ENCODE assay signal across 1 cellular context in the genomic region with DNA sequence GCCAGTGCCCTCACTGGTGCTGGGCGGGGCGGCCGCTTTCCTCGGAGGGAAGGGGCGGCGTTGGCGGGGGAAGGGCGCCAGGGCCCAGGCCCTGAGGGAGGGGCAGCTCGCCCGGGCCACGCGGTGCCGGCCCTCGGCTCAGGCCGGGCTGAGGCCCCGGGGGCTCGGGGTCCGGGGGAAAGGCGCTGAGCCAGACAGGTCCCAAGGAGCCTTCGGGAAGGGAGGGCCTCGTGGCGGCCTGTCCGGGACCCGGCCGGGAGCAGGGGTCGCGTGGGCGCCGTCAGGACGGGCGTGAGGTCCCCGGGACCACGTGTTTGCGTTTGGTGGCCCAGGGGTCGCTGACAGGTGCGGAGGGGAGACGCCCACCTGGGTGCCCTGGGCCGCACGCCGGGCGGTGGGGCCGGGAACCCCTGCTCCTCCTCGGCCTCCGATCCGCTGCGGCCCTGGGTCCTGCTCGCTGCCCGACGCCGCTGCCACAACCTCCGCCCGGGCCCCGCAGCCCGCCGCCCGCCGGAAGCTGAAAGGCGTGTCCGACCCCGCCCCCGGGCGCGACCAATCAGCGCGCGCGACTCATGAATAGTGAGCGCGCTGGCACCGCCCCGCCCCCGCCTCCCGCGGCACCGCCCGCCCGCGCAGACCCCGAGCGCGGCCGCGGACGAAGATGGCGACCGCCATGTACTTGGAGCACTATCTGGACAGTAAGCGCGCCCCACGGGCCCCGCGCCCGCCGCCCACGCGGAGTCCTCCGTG.
TF ChIP-seq lines count a peak whose summit lies in the region.

A gene (plus strand): TSS at position 635 of the 750 bp plus-strand sequence. CDS start 27 bp downstream, at position 662.

TF ChIP-seq in WTC11, 78 proteins besides CTCF, POLR2A, EP300 and RAD21 (continued from another document):
- TF ChIP-seq, protein P1, sequence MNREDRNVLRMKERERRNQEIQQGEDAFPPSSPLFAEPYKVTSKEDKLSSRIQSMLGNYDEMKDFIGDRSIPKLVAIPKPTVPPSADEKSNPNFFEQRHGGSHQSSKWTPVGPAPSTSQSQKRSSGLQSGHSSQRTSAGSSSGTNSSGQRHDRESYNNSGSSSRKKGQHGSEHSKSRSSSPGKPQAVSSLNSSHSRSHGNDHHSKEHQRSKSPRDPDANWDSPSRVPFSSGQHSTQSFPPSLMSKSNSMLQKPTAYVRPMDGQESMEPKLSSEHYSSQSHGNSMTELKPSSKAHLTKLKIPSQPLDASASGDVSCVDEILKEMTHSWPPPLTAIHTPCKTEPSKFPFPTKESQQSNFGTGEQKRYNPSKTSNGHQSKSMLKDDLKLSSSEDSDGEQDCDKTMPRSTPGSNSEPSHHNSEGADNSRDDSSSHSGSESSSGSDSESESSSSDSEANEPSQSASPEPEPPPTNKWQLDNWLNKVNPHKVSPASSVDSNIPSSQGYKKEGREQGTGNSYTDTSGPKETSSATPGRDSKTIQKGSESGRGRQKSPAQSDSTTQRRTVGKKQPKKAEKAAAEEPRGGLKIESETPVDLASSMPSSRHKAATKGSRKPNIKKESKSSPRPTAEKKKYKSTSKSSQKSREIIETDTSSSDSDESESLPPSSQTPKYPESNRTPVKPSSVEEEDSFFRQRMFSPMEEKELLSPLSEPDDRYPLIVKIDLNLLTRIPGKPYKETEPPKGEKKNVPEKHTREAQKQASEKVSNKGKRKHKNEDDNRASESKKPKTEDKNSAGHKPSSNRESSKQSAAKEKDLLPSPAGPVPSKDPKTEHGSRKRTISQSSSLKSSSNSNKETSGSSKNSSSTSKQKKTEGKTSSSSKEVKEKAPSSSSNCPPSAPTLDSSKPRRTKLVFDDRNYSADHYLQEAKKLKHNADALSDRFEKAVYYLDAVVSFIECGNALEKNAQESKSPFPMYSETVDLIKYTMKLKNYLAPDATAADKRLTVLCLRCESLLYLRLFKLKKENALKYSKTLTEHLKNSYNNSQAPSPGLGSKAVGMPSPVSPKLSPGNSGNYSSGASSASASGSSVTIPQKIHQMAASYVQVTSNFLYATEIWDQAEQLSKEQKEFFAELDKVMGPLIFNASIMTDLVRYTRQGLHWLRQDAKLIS (CRISPR knock-in tag; IDR thresholded peaks at IDR 0.05; ENCODE audit: borderline replicate concordance) = no peak
- TF ChIP-seq, protein P2, sequence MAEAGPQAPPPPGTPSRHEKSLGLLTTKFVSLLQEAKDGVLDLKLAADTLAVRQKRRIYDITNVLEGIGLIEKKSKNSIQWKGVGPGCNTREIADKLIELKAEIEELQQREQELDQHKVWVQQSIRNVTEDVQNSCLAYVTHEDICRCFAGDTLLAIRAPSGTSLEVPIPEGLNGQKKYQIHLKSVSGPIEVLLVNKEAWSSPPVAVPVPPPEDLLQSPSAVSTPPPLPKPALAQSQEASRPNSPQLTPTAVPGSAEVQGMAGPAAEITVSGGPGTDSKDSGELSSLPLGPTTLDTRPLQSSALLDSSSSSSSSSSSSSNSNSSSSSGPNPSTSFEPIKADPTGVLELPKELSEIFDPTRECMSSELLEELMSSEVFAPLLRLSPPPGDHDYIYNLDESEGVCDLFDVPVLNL (CRISPR knock-in tag; IDR thresholded peaks at IDR 0.05; ENCODE audit: borderline replicate concordance, low read depth) = peak; percentile 80
- TF ChIP-seq ZNF263 (CRISPR knock-in tag; IDR thresholded peaks at IDR 0.05; ENCODE audit: low read depth) (peak; percentile 61; the same call in 1 of the 2 replicates), MXD4 (CRISPR knock-in tag; IDR thresholded peaks at IDR 0.05; ENCODE audit: borderline replicate concordance) (no peak), ZNF416 (CRISPR knock-in tag; IDR thresholded peaks at IDR 0.05) (peak; percentile 88), NR2C2 (CRISPR knock-in tag; IDR thresholded peaks at IDR 0.05) (no peak), TEAD4 (CRISPR knock-in tag; IDR thresholded peaks at IDR 0.05) (no peak), EMX1 (CRISPR knock-in tag; IDR thresholded peaks at IDR 0.05) (no peak), MYBL2 (CRISPR knock-in tag; IDR thresholded peaks at IDR 0.05) (peak; percentile 87; the same call in 1 of the 2 replicates), ELF4 (CRISPR knock-in tag; IDR thresholded peaks at IDR 0.05; ENCODE audit: low read depth) (no peak), ETV6 (CRISPR knock-in tag; IDR thresholded peaks at IDR 0.05) (peak; percentile 42; the same call in 1 of the 2 replicates), ATF1 (CRISPR knock-in tag; IDR thresholded peaks at IDR 0.05) (no peak; the same call in 1 of the 2 replicates), OVOL2 (CRISPR knock-in tag; IDR thresholded peaks at IDR 0.05; ENCODE audit: borderline replicate concordance) (no peak)
- TF ChIP-seq, protein P3, sequence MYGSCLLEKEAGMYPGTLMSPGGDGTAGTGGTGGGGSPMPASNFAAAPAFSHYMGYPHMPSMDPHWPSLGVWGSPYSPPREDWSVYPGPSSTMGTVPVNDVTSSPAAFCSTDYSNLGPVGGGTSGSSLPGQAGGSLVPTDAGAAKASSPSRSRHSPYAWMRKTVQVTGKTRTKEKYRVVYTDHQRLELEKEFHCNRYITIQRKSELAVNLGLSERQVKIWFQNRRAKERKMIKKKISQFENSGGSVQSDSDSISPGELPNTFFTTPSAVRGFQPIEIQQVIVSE (CRISPR knock-in tag; IDR thresholded peaks at IDR 0.05; ENCODE audit: borderline replicate concordance) = no peak
- TF ChIP-seq, protein P4, sequence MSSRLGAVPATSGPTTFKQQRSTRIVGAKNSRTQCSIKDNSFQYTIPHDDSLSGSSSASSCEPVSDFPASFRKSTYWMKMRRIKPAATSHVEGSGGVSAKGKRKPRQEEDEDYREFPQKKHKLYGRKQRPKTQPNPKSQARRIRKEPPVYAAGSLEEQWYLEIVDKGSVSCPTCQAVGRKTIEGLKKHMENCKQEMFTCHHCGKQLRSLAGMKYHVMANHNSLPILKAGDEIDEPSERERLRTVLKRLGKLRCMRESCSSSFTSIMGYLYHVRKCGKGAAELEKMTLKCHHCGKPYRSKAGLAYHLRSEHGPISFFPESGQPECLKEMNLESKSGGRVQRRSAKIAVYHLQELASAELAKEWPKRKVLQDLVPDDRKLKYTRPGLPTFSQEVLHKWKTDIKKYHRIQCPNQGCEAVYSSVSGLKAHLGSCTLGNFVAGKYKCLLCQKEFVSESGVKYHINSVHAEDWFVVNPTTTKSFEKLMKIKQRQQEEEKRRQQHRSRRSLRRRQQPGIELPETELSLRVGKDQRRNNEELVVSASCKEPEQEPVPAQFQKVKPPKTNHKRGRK (CRISPR knock-in tag; IDR thresholded peaks at IDR 0.05; ENCODE audit: borderline replicate concordance) = no peak
